35 cellular contexts compared by ENCODE assay signal in genomic region chr9:101393135-101393534, GRCh38. TPM values are rescaled to one million over a fixed set of nuclear protein-coding genes. Genes with fewer than 3 reads are reported as not detected.
"Had no signal": no experiment of that assay in that cellular context is flagged by ENCODE, and none has a peak within 500 bp of the region (broad histone marks: within the 10 kb centered on the region; RNA-seq: fewer than 3 reads in every experiment).

No MANE protein-coding gene starts in this region.

- H3K4me3 Mint-ChIP-seq: activated B cell treated with CpG ODN at 0.5 μM for 24 hours; activated CD4-positive, alpha-beta memory T cell treated with anti-CD3 and anti-CD28 coated beads for 36 hours; activated naive CD4-positive, alpha-beta T cell treated with anti-CD3 and anti-CD28 coated beads for 36 hours; activated T-cell treated with anti-CD3 and anti-CD28 coated beads, Interleukin-2, amount 50 U/mL, for 4 hours; activated T-helper 1 cell treated with anti-CD3 and anti-CD28 coated beads, Interleukin-12 subunit alpha, Interleukin-12 subunit beta, Interleukin-2, Interleukin-4 antibody, amounts not matched to agents 30 ng/mL and 10 ng/mL and 1 ng/mL, durations not matched to agents 14 hours and 24 hours and 36 hours; central memory CD8-positive, alpha-beta T cell had no signal

- ATAC-seq: activated naive CD4-positive, alpha-beta T cell treated with anti-CD3 and anti-CD28 coated beads, Interleukin-2, amount 50 U/mL, for 72 hours; activated T-cell treated with anti-CD3 and anti-CD28 coated beads, Interleukin-2, amount 50 U/mL, for 4 hours had no signal

- H3K27me3 ChIP-seq: ascending aorta, cardiac muscle cell had no signal

- H3K27ac Mint-ChIP-seq: activated B cell treated with CpG ODN at 0.5 μM for 24 hours; activated CD4-positive, alpha-beta memory T cell treated with anti-CD3 and anti-CD28 coated beads for 36 hours; activated naive CD4-positive, alpha-beta T cell treated with anti-CD3 and anti-CD28 coated beads for 36 hours; activated naive CD4-positive, alpha-beta T cell treated with anti-CD3 and anti-CD28 coated beads, Interleukin-2, amount 50 U/mL, for 72 hours had no signal

- H3K27me3 Mint-ChIP-seq: activated B cell treated with CpG ODN at 0.5 μM for 24 hours; activated CD4-positive, alpha-beta memory T cell treated with anti-CD3 and anti-CD28 coated beads for 36 hours; central memory CD8-positive, alpha-beta T cell had no signal

- DNase-seq: activated B cell treated with CpG ODN at 0.5 μM for 24 hours; activated CD4-positive, alpha-beta memory T cell treated with anti-CD3 and anti-CD28 coated beads for 36 hours; activated CD4-positive, alpha-beta T cell treated with anti-CD3 and anti-CD28 coated beads for 4 hours; activated CD4-positive, alpha-beta T cell treated with anti-CD3 and anti-CD28 coated beads, Interleukin-2, amount 50 U/mL, for 1 hour; activated CD4-positive, CD25-positive, alpha-beta regulatory T cell treated with anti-CD3 and anti-CD28 coated beads, Interleukin-2, amount 50 U/mL, for 72 hours; activated CD8-positive, alpha-beta memory T cell treated with anti-CD3 and anti-CD28 coated beads, Interleukin-2, amount 50 U/mL, for 4 hours; activated gamma-delta T cell treated with Interleukin-2 at 50 U/mL for 16 hours; activated naive CD4-positive, alpha-beta T cell treated with anti-CD3 and anti-CD28 coated beads for 36 hours; activated T-cell treated with anti-CD3 and anti-CD28 coated beads for 4 hours; activated T-cell treated with anti-CD3 and anti-CD28 coated beads, Interleukin-2, amount 50 U/mL, for 4 hours; amygdala; NCI-H1092 treated with DMSO at 0.1 percent for 48 hours; NCI-H1417; NCI-H146; NCI-H187; NCI-H2029 treated with DMSO at 0.1 percent for 48 hours; NCI-H2107; NCI-H2171; NCI-H510A; NCI-H526; NCI-H748 treated with DMSO at 0.1 percent for 48 hours; OCI-M1; Right ventricle myocardium superior; SW 1271; T-helper 1 cell; T-helper 2 cell; T-helper 9 cell had no signal

- H3K9me3 Mint-ChIP-seq: central memory CD8-positive, alpha-beta T cell had no signal

- H3K27ac ChIP-seq: ascending aorta, cardiac muscle cell, VCaP had no signal

- H3K4me3 ChIP-seq: ascending aorta, cardiac muscle cell had no signal

- H3K9me3 ChIP-seq: ascending aorta had no signal

RNA-seq across cellular contexts. Expression of gene BAAT, which starts 8.3 kb away (rescaled TPM):
- total RNA-seq: activated B cell treated with CpG ODN at 0.5 μM for 24 hours; activated CD4-positive, alpha-beta memory T cell treated with anti-CD3 and anti-CD28 coated beads for 36 hours; activated naive CD4-positive, alpha-beta T cell treated with anti-CD3 and anti-CD28 coated beads for 36 hours; activated naive CD4-positive, alpha-beta T cell treated with anti-CD3 and anti-CD28 coated beads, Interleukin-2, amount 50 U/mL, for 72 hours; cardiac muscle cell; M059J had no signal
- polyA plus RNA-seq: cardiac muscle cell had no signal

RNA-seq across cellular contexts. Expression of gene ALDOB, which starts 42.4 kb away (rescaled TPM):
- total RNA-seq: activated B cell treated with CpG ODN at 0.5 μM for 24 hours; activated CD4-positive, alpha-beta memory T cell treated with anti-CD3 and anti-CD28 coated beads for 36 hours; activated naive CD4-positive, alpha-beta T cell treated with anti-CD3 and anti-CD28 coated beads for 36 hours; activated naive CD4-positive, alpha-beta T cell treated with anti-CD3 and anti-CD28 coated beads, Interleukin-2, amount 50 U/mL, for 72 hours; activated T-helper 1 cell treated with anti-CD3 and anti-CD28 coated beads, Interleukin-12 subunit alpha, Interleukin-12 subunit beta, Interleukin-2, Interleukin-4 antibody, amounts not matched to agents 30 ng/mL and 10 ng/mL and 1 ng/mL, durations not matched to agents 14 hours and 24 hours and 36 hours; cardiac muscle cell; LHCN-M2; M059J had no signal
